ENCODE assay signal across 14 cellular contexts in the genomic region with DNA sequence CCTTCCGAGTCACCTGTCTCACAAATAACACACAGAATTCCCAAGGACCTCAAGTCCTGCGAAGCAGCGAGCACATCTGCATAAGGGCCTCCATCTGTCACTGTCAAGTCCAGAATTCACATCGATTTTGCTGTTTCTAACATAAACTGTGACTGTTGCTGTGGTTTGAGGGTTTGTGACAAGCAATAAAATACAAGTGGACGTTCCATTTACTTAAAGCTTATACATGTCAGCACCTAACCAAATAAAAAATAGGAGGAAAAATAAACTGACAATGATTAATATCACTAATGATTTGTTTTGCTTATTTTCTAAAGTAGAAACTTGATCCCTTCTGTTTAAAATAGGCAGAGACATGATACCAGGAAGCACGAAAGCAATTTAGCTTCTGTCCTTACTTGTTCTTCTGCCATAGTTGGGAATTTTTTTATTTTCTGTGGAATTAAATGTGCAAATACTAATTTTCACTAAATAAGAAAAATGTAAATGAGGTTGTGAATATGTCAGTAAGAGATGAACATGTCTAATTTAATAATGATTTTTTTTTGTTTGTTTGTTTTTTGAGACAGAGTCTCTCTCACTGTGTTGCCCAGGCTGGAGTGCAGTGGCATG.
"Had no signal": no experiment of that assay in that cellular context is flagged by ENCODE, and none has a peak within 500 bp of the region (broad histone marks: within the 10 kb centered on the region; RNA-seq: fewer than 3 reads in every experiment).

No MANE protein-coding gene starts in this region.

- ATAC-seq: activated T-helper 17 cell treated with anti-CD3 and anti-CD28 coated beads, Interleukin-2, amount 50 U/mL, for 72 hours; gastrocnemius medialis; left lung; sciatic nerve; WTC11 had no signal

- H3K9me3 ChIP-seq: colonic mucosa, gastrocnemius medialis had no signal

- H3K36me3 ChIP-seq: colonic mucosa, gastrocnemius medialis, left lung, spleen had no signal

- DNase-seq: activated CD4-positive, alpha-beta T cell treated with anti-CD3 and anti-CD28 coated beads, Interleukin-2, amount 10 ng/mL, durations not matched to agents 7 days and 5 days; activated CD8-positive, alpha-beta memory T cell treated with anti-CD3 and anti-CD28 coated beads for 24 hours; activated naive CD4-positive, alpha-beta T cell treated with anti-CD3 and anti-CD28 coated beads for 36 hours; caudate nucleus; colonic mucosa; effector CD4-positive, alpha-beta T cell; gastrocnemius medialis; islet precursor cell; left lung; spleen; stimulated activated CD4-positive, alpha-beta T cell treated with anti-CD3 and anti-CD28 coated beads, Interleukin-1b, Interleukin-23, amount 100 ng/mL, for 48 hours had no signal

- H3K27ac ChIP-seq: colonic mucosa, gastrocnemius medialis, left lung, spleen had no signal

- H3K4me3 ChIP-seq: colonic mucosa, gastrocnemius medialis, left lung, spleen had no signal

- H3K4me1 ChIP-seq: colonic mucosa, gastrocnemius medialis, left lung had no signal
